In the genomic region with DNA sequence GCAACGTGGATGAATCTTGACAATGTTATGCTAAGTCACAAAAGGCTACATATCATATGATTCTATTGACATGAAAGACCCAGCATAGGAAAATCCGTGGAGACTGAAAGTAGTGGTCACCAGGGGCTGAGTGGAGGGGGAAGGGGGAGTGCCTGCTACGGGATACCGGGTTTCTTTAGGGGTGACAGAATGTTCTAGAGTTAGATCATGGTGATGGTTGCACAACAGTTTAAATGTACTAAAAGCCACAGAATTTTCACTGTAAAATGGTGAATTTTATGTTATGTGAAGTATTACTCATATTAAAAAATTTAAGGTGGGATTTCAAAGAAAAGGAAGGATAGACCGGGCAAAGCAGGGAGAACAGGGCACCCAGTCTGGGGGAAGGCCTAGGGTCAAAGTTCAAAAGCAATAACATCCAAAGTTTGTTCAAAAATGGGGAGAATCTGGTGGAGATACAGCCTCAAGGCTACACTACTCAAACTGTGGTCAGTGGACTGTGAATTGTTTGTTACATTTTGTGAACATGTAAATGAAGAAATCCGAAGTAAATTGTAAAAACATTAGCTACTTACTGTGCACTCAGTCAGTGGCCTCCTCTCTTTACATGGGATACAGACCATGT, we compare ENCODE assay signal across 22 cellular contexts.
"Had no signal": no experiment of that assay in that cellular context is flagged by ENCODE, and none has a peak within 500 bp of the region (broad histone marks: within the 10 kb centered on the region; RNA-seq: fewer than 3 reads in every experiment).

No MANE protein-coding gene starts in this region.

- H3K4me1 ChIP-seq: psoas muscle had no signal

- H3K4me3 ChIP-seq: left lung, lung, mucosa of descending colon, pancreas, psoas muscle, tibial nerve had no signal

- H3K36me3 ChIP-seq: brain microvascular endothelial cell, left lung, neutrophil, pancreas, tibial nerve, WERI-Rb-1 had no signal

- H3K27me3 ChIP-seq: brain microvascular endothelial cell, left lung, neutrophil, pancreas, tibial nerve had no signal

- H3K9me3 ChIP-seq: left lung, mucosa of descending colon, neutrophil, pancreas, psoas muscle, tibial nerve had no signal

- DNase-seq: activated CD4-positive, alpha-beta T cell treated with anti-CD3 and anti-CD28 coated beads for 48 hours; activated CD4-positive, alpha-beta T cell treated with anti-CD3 and anti-CD28 coated beads, Interleukin-2, amount 50 U/mL, for 48 hours; activated CD8-positive, alpha-beta memory T cell treated with anti-CD3 and anti-CD28 coated beads for 24 hours; activated effector memory CD4-positive, alpha-beta T cell treated with anti-CD3 and anti-CD28 coated beads, Interleukin-2, amount 50 U/mL, for 16 hours; activated naive CD4-positive, alpha-beta T cell treated with anti-CD3 and anti-CD28 coated beads for 36 hours; activated naive CD8-positive, alpha-beta T cell treated with anti-CD3 and anti-CD28 coated beads, Interleukin-2, amount 10 ng/mL, durations not matched to agents 7 days and 5 days; amniotic stem cell; brain microvascular endothelial cell; head of caudate nucleus; hippocampal formation; left lung; mucosa of descending colon; pancreas; psoas muscle; stimulated activated CD4-positive, alpha-beta T cell treated with anti-CD3 and anti-CD28 coated beads, Interleukin-15, amount 100 ng/mL, for 24 hours; stimulated activated CD4-positive, alpha-beta T cell treated with anti-CD3 and anti-CD28 coated beads, Interleukin-2, amount 100 ng/mL, for 24 hours; stimulated activated naive B cell treated with anti-CD40 and anti-IgM and Interleukin-4, amounts not matched to agents 10 μg/mL and 1 μg/mL and 100 μg/mL, for 72 hours; T-helper 9 cell; WERI-Rb-1 had no signal

- H3K27ac ChIP-seq: brain microvascular endothelial cell, left lung, pancreas, psoas muscle, tibial nerve, WERI-Rb-1 had no signal
